ENCODE assay signal across 8 cellular contexts in the genomic region with DNA sequence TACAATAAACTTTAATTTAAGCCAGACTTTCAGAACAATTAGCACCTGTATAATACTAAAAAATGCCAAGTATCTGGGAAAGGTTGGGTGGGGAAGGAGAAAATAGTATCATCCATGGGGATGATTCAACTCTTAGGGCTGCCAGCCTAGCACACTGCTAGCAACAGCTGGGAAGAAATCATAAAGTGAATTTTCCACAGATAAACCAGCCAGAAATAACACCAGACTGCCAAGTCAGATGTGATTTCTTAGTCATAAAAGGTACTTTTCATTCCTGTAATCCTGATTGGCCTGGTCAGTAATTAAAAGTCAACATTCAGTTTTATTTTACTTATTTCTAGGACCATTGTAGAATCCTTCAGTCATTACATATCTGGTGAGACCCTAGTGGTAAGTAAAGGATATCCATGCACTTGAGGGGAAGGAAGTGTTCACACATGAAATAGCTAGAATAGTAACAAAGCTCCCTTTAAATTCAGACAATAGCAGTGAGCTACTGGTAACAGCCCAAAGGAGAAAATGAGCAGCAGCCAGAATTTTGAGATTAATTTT. TPM values are rescaled to one million over a fixed set of nuclear protein-coding genes. Genes with fewer than 3 reads are reported as not detected.
DNase-seq lines count a peak whose midpoint lies in the region; ATAC-seq and TF ChIP-seq lines count a peak whose summit lies in the region.

No MANE protein-coding gene starts in this region.

- no peaks in the 10 kb centered on the region for H3K27me3 ChIP-seq in dorsolateral prefrontal cortex
- H3K27me3 ChIP-seq in prostate gland (replicated peaks; ENCODE audit: insufficient read depth) = no peaks in the 10 kb centered on the region

- H3K4me3 ChIP-seq in dorsolateral prefrontal cortex (peak overlapping the region in 7 of 59 donors; percentile 0 to 32 (median 7)), prostate gland (no peak overlapping the region)

- no peaks in the 10 kb centered on the region for H3K9me3 ChIP-seq in prostate gland

- ATAC-seq in GM18858 (IDR thresholded peaks at IDR 0.05; ENCODE audit: unreplicated experiment) = peak; percentile 0
- no peak for ATAC-seq in GM19463 (IDR thresholded peaks at IDR 0.05; ENCODE audit: unreplicated experiment)

- peak overlapping the region; percentile 3 to 90 (median 77) for H3K27ac ChIP-seq in dorsolateral prefrontal cortex
- H3K27ac ChIP-seq in prostate gland = peak overlapping the region; percentile 31 to 44

- DNase-seq in Kasumi-1 (lab: John Stamatoyannopoulos, UW) (peak; percentile 41 to 42), dorsolateral prefrontal cortex (no peak), prostate gland (ENCODE audit: low spot score) (no peak), medulla oblongata (ENCODE audit: extremely low spot score) (no peak), NCI-H524 (lab: John Stamatoyannopoulos, UW) (no peak), NCI-H2029 treated with DMSO at 0.1 percent for 48 hours (lab: John Stamatoyannopoulos, UW) (no peak)

- intact Hi-C loops in dorsolateral prefrontal cortex (cut with DNase I) = no loop called here
- intact Hi-C loops in prostate gland (cut with DNase I) = no loop called here

- TF ChIP-seq CTCF in dorsolateral prefrontal cortex (IDR thresholded peaks at IDR 0.05 in 54 of 56, conservative IDR thresholded peaks at IDR 0.05 in 2 of 56; ENCODE audit: low read depth in 1 of 56, partially characterized antibody in 56 of 56) (peak in 2 of 56 donors; percentile 22 to 29), prostate gland (IDR thresholded peaks at IDR 0.05) (no peak)

- TF ChIP-seq POLR2A in prostate gland (IDR thresholded peaks at IDR 0.05) = no peak

- no peaks in the 10 kb centered on the region for H3K4me1 ChIP-seq in prostate gland (replicated peaks)

- H3K36me3 ChIP-seq in prostate gland = no peaks in the 10 kb centered on the region

RNA-seq across cellular contexts. Expression of a gene that starts 59.4 kb away (rescaled TPM):
- total RNA-seq in dorsolateral prefrontal cortex = 10 to 100 TPM; 11.9 to 38.1 (median 21.9) TPM
- 10 to 100 TPM; 82.9 to 90.4 TPM for total RNA-seq in prostate gland

Comparison
In these comparisons a context has a peak if more than half of its experiments do, and no peak if none do; other contexts are left out.
1. DNase-seq: peak in Kasumi-1 (2 of 2); none in dorsolateral prefrontal cortex (0 of 10), prostate gland (single experiment), medulla oblongata (single experiment), NCI-H524 (0 of 2) and NCI-H2029 treated with DMSO at 0.1 percent for 48 hours (single experiment).